In genomic region chr2:99949963-99950362, GRCh38 we compare ENCODE assay signal across 34 cellular contexts.
"Had no signal": no experiment of that assay in that cellular context is flagged by ENCODE, and none has a peak within 500 bp of the region (broad histone marks: within the 10 kb centered on the region; RNA-seq: fewer than 3 reads in every experiment).

No MANE protein-coding gene starts in this region.

- H3K9ac ChIP-seq: KMS-11 had no signal

- H3K9me3 ChIP-seq: MG63 had no signal

- H3K36me3 ChIP-seq: MG63 had no signal

- H3K4me2 ChIP-seq: KMS-11 had no signal

- DNase-seq: Karpas-422, Kasumi-1, MG63, MM.1S, MV-4-11, NCI-H1048, NCI-H1092, NCI-H1092 treated with DMSO at 0.1 percent for 48 hours, NCI-H1105, NCI-H1105 treated with DMSO at 0.1 percent for 48 hours, NCI-H1417, NCI-H1417 treated with DMSO at 0.1 percent for 48 hours, NCI-H1436, NCI-H1436 treated with DMSO at 0.1 percent for 48 hours, NCI-H146, NCI-H1694, NCI-H1694 treated with DMSO at 0.1 percent for 48 hours, NCI-H187, NCI-H187 treated with DMSO at 0.1 percent for 48 hours, NCI-H1930, NCI-H2029, NCI-H2029 treated with DMSO at 0.1 percent for 48 hours, NCI-H2081, NCI-H2081 treated with DMSO at 0.1 percent for 48 hours, NCI-H2107, NCI-H2171, NCI-H2171 treated with DMSO at 0.1 percent for 48 hours, NCI-H2227 treated with DMSO at 0.1 percent for 48 hours, NCI-H226, NCI-H345, NCI-H446, NCI-H446 treated with DMSO at 0.1 percent for 48 hours, NCI-H510A had no signal

- H3K27ac ChIP-seq: KMS-11 had no signal

- H3K27me3 ChIP-seq: MG63 had no signal

- H3K4me3 ChIP-seq: MG63 had no signal
